Comparison of ENCODE assay signal across 18 cellular contexts in genomic region chr3:30356901-30357753, GRCh38.
DNase-seq lines count a peak whose midpoint lies in the region; ATAC-seq, FAIRE-seq and TF ChIP-seq lines count a peak whose summit lies in the region.
"Had no signal": no experiment of that assay in that cellular context is flagged by ENCODE, and none has a peak within 500 bp of the region (broad histone marks: within the 10 kb centered on the region; RNA-seq: fewer than 3 reads in every experiment).

No MANE protein-coding gene starts in this region.

- no peak for FAIRE-seq in H1 (lab: Jason Lieb, UNC)
- FAIRE-seq: GM12892 had no signal

- H2BK20ac ChIP-seq in H1 (ENCODE audit: low read length) = no peak overlapping the region

- H3K27me3 ChIP-seq in H1 (replicated peaks in 1 of 4; ENCODE audit: control insufficient read depth in 3 of 4, extremely low read depth in 1 of 4, insufficient read depth in 3 of 4, low read length in 3 of 4) (peaks cover 0 to 2% (median 0%) of the 10 kb centered on the region in 4 experiments; a peak in 1 of 7 replicates), smooth muscle cell (ENCODE audit: low read depth) (no peaks in the 10 kb centered on the region)

- WGBS in H1 (ENCODE audit: extremely low coverage in 1 of 2, insufficient coverage in 1 of 2, insufficient read length in 1 of 2, insufficient replicate concordance in 2 of 2, low coverage in 1 of 2, low lambda C conversion rate in 2 of 2, missing lambda C conversion rate in 1 of 2), 2 experiments = 94% methylated on average over 6 of the region's 6 CpGs; no CpG with 5 or more reads in 1 of the 2 experiments
- 67% methylated on average over 6 of the region's 6 CpGs for WGBS in smooth muscle cell (ENCODE audit: low lambda C conversion rate)

- H2AFZ ChIP-seq in H1 (ENCODE audit: low read length) (0 out of 2 replicates have a peak overlapping the region, but pooled peaks have one; percentile 59), smooth muscle cell (ENCODE audit: low read depth) (no peak overlapping the region)

- H3K4me2 ChIP-seq in H1 (ENCODE audit: insufficient read depth in 1 of 2, low read depth in 2 of 2, low read length in 2 of 2) (no peak overlapping the region), smooth muscle cell (peak overlapping the region; percentile 0)

- H3K79me2 ChIP-seq in H1 (ENCODE audit: control insufficient read depth in 1 of 2, insufficient read depth in 2 of 2, low read length in 2 of 2) (no peaks in the 10 kb centered on the region), smooth muscle cell (ENCODE audit: low read depth) (no peaks in the 10 kb centered on the region)

- no peak for ATAC-seq in GM18520 (IDR thresholded peaks at IDR 0.05; ENCODE audit: unreplicated experiment)
- ATAC-seq: activated CD4-positive, alpha-beta T cell treated with anti-CD3 and anti-CD28 coated beads for 36 hours; activated naive CD4-positive, alpha-beta T cell treated with anti-CD3 and anti-CD28 coated beads, Interleukin-2, amount 50 U/mL, for 72 hours; T-helper 17 cell had no signal

- H3K14ac ChIP-seq in H1 (ENCODE audit: insufficient read length) = no peak overlapping the region

- no peaks in the 10 kb centered on the region for H4K20me1 ChIP-seq in H1 (replicated peaks in 1 of 2; ENCODE audit: control insufficient read depth in 1 of 2, insufficient read depth in 2 of 2, low read length in 2 of 2)
- no peaks in the 10 kb centered on the region for H4K20me1 ChIP-seq in smooth muscle cell (ENCODE audit: low read depth)

- H2BK120ac ChIP-seq in H1 (replicated peaks; ENCODE audit: low read depth, low read length) = no peak overlapping the region

- H3K27ac ChIP-seq in RWPE1 = peak overlapping the region; percentile 84
- no peak overlapping the region for H3K27ac ChIP-seq in H1 (ENCODE audit: low read depth, low read length)
- H3K27ac ChIP-seq in smooth muscle cell (ENCODE audit: low read depth) = no peak overlapping the region
- H3K27ac ChIP-seq: 22Rv1 had no signal

- peak overlapping the region; percentile 38; the same call in 1 of the 2 replicates for H3K18ac ChIP-seq in H1 (ENCODE audit: extremely low read depth, low read length)

- TF ChIP-seq CTCF in RWPE1 (conservative IDR thresholded peaks at IDR 0.05; ENCODE audit: low read depth) (no peak), H1 (IDR thresholded peaks at IDR 0.05; ENCODE audit: control extremely low read depth in 1 of 3, insufficient read depth in 1 of 3, low read depth in 1 of 3, low read length in 3 of 3) (no peak), smooth muscle cell (IDR thresholded peaks at IDR 0.05; ENCODE audit: borderline replicate concordance, insufficient read depth, poor library complexity, severe bottlenecking) (no peak)

- no peak overlapping the region for H3K4ac ChIP-seq in H1 (replicated peaks; ENCODE audit: insufficient read length, low read depth, low read length)

- no peak overlapping the region for H2BK15ac ChIP-seq in H1 (ENCODE audit: low read length)

- H3K23ac ChIP-seq in H1 (ENCODE audit: insufficient read length) = no peak overlapping the region

- no peak overlapping the region for H3K56ac ChIP-seq in H1 (replicated peaks; ENCODE audit: insufficient read length, low read depth, low read length)

- no peak for TF ChIP-seq POLR2A in H1 (IDR thresholded peaks at IDR 0.05; ENCODE audit: control extremely low read depth in 1 of 2, low read depth in 2 of 2, low read length in 2 of 2)

- 0 out of 2 replicates have a peak overlapping the region, but pooled peaks have one; percentile 10 for H2BK12ac ChIP-seq in H1 (ENCODE audit: low read depth, low read length)

- H3K9me3 ChIP-seq in H1 (ENCODE audit: insufficient read depth in 2 of 2, low read depth in 1 of 2, low read length in 1 of 2) = no peaks in the 10 kb centered on the region
- no peaks in the 10 kb centered on the region for H3K9me3 ChIP-seq in smooth muscle cell (replicated peaks; ENCODE audit: low read depth)

- POLR2A ChIA-PET in RWPE1 (lab: Yijun Ruan, JAX; ENCODE audit: low non-redundant PET) (no interaction called here), H1 (lab: Charles Lee; ENCODE audit: partially characterized antibody) (no interaction called here)

- H3K9ac ChIP-seq in H1 (replicated peaks in 1 of 4; ENCODE audit: extremely low read depth in 1 of 4, low read depth in 3 of 4, low read length in 3 of 4) (no peak overlapping the region), smooth muscle cell (ENCODE audit: low read depth) (no peak overlapping the region)

- no peak overlapping the region for H4K8ac ChIP-seq in H1 (ENCODE audit: extremely low read depth, insufficient read depth, low read length)

- no peak overlapping the region for H4K5ac ChIP-seq in H1 (ENCODE audit: insufficient read length, low read depth, low read length)

- CTCF ChIA-PET in RWPE1 (lab: Yijun Ruan, JAX) = no interaction called here
- CTCF ChIA-PET in H1 (lab: Charles Lee; ENCODE audit: partially characterized antibody) = interaction anchor here (0.7 kb wide), 1 partner anchor 1960 kb away, joined by 3 read pairs; no protein-coding TSS in a partner anchor

- H4K91ac ChIP-seq in H1 (replicated peaks; ENCODE audit: insufficient read length, low read length) = no peak overlapping the region

- H3K36me3 ChIP-seq in H1 (ENCODE audit: control insufficient read depth in 2 of 4, insufficient read depth in 4 of 4, low read length in 3 of 4) = no peaks in the 10 kb centered on the region
- no peaks in the 10 kb centered on the region for H3K36me3 ChIP-seq in smooth muscle cell (ENCODE audit: low read depth)

- no peak for TF ChIP-seq RAD21 in H1 (IDR thresholded peaks at IDR 0.05 in 1 of 2, conservative IDR thresholded peaks at IDR 0.05 in 1 of 2; ENCODE audit: low read depth in 2 of 2, low read length in 2 of 2)

- no peak overlapping the region for H2BK5ac ChIP-seq in H1 (ENCODE audit: low read depth, low read length)

- H3F3A ChIP-seq in smooth muscle cell (ENCODE audit: low read depth) = no peaks in the 10 kb centered on the region

- H3K4me1 ChIP-seq in H1 (replicated peaks in 1 of 4; ENCODE audit: control insufficient read depth in 3 of 4, insufficient read depth in 4 of 4, low read length in 3 of 4) (no peaks in the 10 kb centered on the region), smooth muscle cell (ENCODE audit: low read depth) (peaks cover 9% of the 10 kb centered on the region)

- H2AK5ac ChIP-seq in H1 (ENCODE audit: low read depth, low read length) = no peak overlapping the region

- no peaks in the 10 kb centered on the region; the same call in none of the 2 replicates for H3K23me2 ChIP-seq in H1 (ENCODE audit: low read depth, low read length)

- no peaks in the 10 kb centered on the region for H3K79me1 ChIP-seq in H1 (ENCODE audit: low read depth, low read length)

- peak; percentile 3 for DNase-seq in NCI-H1694 (lab: John Stamatoyannopoulos, UW)
- DNase-seq in NCI-H1694 treated with DMSO at 0.1 percent for 48 hours (lab: John Stamatoyannopoulos, UW) = no peak
- DNase-seq in RWPE1 (ENCODE audit: low spot score) = peak; percentile 58
- no peak for DNase-seq in H1 (ENCODE audit: low read depth in 1 of 2, low spot score in 2 of 2)
- DNase-seq in smooth muscle cell (lab: John Stamatoyannopoulos, UW; ENCODE audit: unreplicated experiment) = no peak
- no peak for DNase-seq in AG08396 (ENCODE audit: low spot score)
- no peak for DNase-seq in NCI-H187 treated with DMSO at 0.1 percent for 48 hours (lab: John Stamatoyannopoulos, UW)
- DNase-seq: activated CD4-positive, alpha-beta T cell treated with anti-CD3 and anti-CD28 coated beads for 36 hours; glutamatergic neuron; islet precursor cell; midbrain; NCI-H187; occipital lobe; T-helper 17 cell had no signal

- no peak overlapping the region for H3K4me3 ChIP-seq in H1 (ENCODE audit: extremely low read depth in 1 of 4, insufficient read depth in 2 of 4, low read depth in 3 of 4, low read length in 4 of 4)
- no peak overlapping the region for H3K4me3 ChIP-seq in smooth muscle cell

- TF ChIP-seq EP300 in H1 (IDR thresholded peaks at IDR 0.05; ENCODE audit: borderline replicate concordance in 1 of 2, low read depth in 2 of 2, low read length in 2 of 2) = no peak

TF ChIP-seq in H1, 55 proteins besides CTCF, POLR2A, EP300 and RAD21:
- no peak for TF ChIP-seq RNF2 (IDR thresholded peaks at IDR 0.05; ENCODE audit: borderline replicate concordance, low read depth, low read length, missing control alignments, poor library complexity, severe bottlenecking)
- no peak for TF ChIP-seq SRF (IDR thresholded peaks at IDR 0.05; ENCODE audit: low read depth, low read length)

Comparison
In these comparisons a context has a peak if more than half of its experiments do, and no peak if none do; other contexts are left out.
1. DNase-seq: peak in NCI-H1694 (single experiment) and RWPE1 (single experiment); none in NCI-H1694 treated with DMSO at 0.1 percent for 48 hours (single experiment), H1 (0 of 2), smooth muscle cell (single experiment), AG08396 (single experiment) and NCI-H187 treated with DMSO at 0.1 percent for 48 hours (single experiment).